34 cellular contexts compared by ENCODE assay signal in genomic region chrX:100593142-100593541, GRCh38. TPM values are rescaled to one million over a fixed set of nuclear protein-coding genes. Genes with fewer than 3 reads are reported as not detected.
"Had no signal": no experiment of that assay in that cellular context is flagged by ENCODE, and none has a peak within 500 bp of the region (broad histone marks: within the 10 kb centered on the region; RNA-seq: fewer than 3 reads in every experiment).

No MANE protein-coding gene starts in this region.

- H3K36me3 Mint-ChIP-seq: activated CD4-positive, alpha-beta memory T cell treated with anti-CD3 and anti-CD28 coated beads for 36 hours; activated naive CD8-positive, alpha-beta T cell; T-cell had no signal

- H3K4me3 Mint-ChIP-seq: activated CD4-positive, alpha-beta memory T cell treated with anti-CD3 and anti-CD28 coated beads for 36 hours; activated CD4-positive, alpha-beta T cell treated with anti-CD3 and anti-CD28 coated beads, Interleukin-2, amount 10 ng/mL, durations not matched to agents 7 days and 5 days; activated naive CD4-positive, alpha-beta T cell treated with anti-CD3 and anti-CD28 coated beads for 36 hours; activated naive CD8-positive, alpha-beta T cell; activated T-helper 17 cell treated with anti-CD3 and anti-CD28 coated beads, Interleukin-2, amount 50 U/mL, for 72 hours; T-cell had no signal

- ATAC-seq: activated T-helper 17 cell treated with anti-CD3 and anti-CD28 coated beads, Interleukin-2, amount 50 U/mL, for 72 hours; Panc1; Right ventricle myocardium inferior; T-cell had no signal

- H3K4me3 ChIP-seq: cardiac muscle cell, SK-N-MC had no signal

- DNase-seq: activated CD4-positive, alpha-beta memory T cell treated with anti-CD3 and anti-CD28 coated beads for 36 hours; activated CD4-positive, alpha-beta T cell treated with anti-CD3 and anti-CD28 coated beads, Interleukin-2, amount 10 ng/mL, durations not matched to agents 7 days and 5 days; activated CD4-positive, CD25-positive, alpha-beta regulatory T cell; activated CD8-positive, alpha-beta memory T cell treated with anti-CD3 and anti-CD28 coated beads for 24 hours; activated gamma-delta T cell; activated naive CD4-positive, alpha-beta T cell treated with anti-CD3 and anti-CD28 coated beads for 36 hours; activated T-cell treated with anti-CD3 and anti-CD28 coated beads for 4 hours; activated T-cell treated with anti-CD3 and anti-CD28 coated beads, Interleukin-2, amount 50 U/mL, for 48 hours; brain microvascular endothelial cell; Kasumi-1; KBM-7; NCI-H1092; NCI-H1417; NCI-H2029; NCI-H2107; NCI-H2171 treated with DMSO at 0.1 percent for 48 hours; NCI-H226; NCI-H526 treated with DMSO at 0.1 percent for 48 hours; NCI-H82; NK-92 treated with Interleukin-12 subunit alpha and Interleukin-12 subunit beta, amount 100 ng/mL, for 24 hours; OCI-M1; RPMI8226; T-cell; T-helper 2 cell; T1000 had no signal

- H3K27me3 Mint-ChIP-seq: activated CD4-positive, alpha-beta T cell treated with anti-CD3 and anti-CD28 coated beads, Interleukin-2, amount 10 ng/mL, durations not matched to agents 7 days and 5 days; activated naive CD8-positive, alpha-beta T cell had no signal

- H3K4me1 Mint-ChIP-seq: activated CD4-positive, alpha-beta T cell treated with anti-CD3 and anti-CD28 coated beads, Interleukin-2, amount 10 ng/mL, durations not matched to agents 7 days and 5 days; activated T-helper 17 cell treated with anti-CD3 and anti-CD28 coated beads, Interleukin-2, amount 50 U/mL, for 72 hours; T-cell had no signal

- H3K27ac Mint-ChIP-seq: activated CD4-positive, alpha-beta memory T cell treated with anti-CD3 and anti-CD28 coated beads for 36 hours; activated CD4-positive, alpha-beta T cell treated with anti-CD3 and anti-CD28 coated beads, Interleukin-2, amount 10 ng/mL, durations not matched to agents 7 days and 5 days; activated naive CD4-positive, alpha-beta T cell treated with anti-CD3 and anti-CD28 coated beads for 36 hours; activated naive CD8-positive, alpha-beta T cell; activated T-helper 17 cell treated with anti-CD3 and anti-CD28 coated beads, Interleukin-2, amount 50 U/mL, for 72 hours; T-cell had no signal

- H3K9me3 Mint-ChIP-seq: activated CD4-positive, alpha-beta memory T cell treated with anti-CD3 and anti-CD28 coated beads for 36 hours; activated CD4-positive, alpha-beta T cell treated with anti-CD3 and anti-CD28 coated beads, Interleukin-2, amount 10 ng/mL, durations not matched to agents 7 days and 5 days; activated naive CD4-positive, alpha-beta T cell treated with anti-CD3 and anti-CD28 coated beads for 36 hours; activated T-helper 17 cell treated with anti-CD3 and anti-CD28 coated beads, Interleukin-2, amount 50 U/mL, for 72 hours; T-cell had no signal

- H3K27ac ChIP-seq: brain microvascular endothelial cell, cardiac muscle cell, SK-N-MC had no signal

- H3K27me3 ChIP-seq: brain microvascular endothelial cell, cardiac muscle cell had no signal

- H3K36me3 ChIP-seq: brain microvascular endothelial cell, cardiac muscle cell had no signal

- FAIRE-seq: TTC549 had no signal

RNA-seq across cellular contexts. Expression of gene TNMD, which starts 8.4 kb away (rescaled TPM):
- total RNA-seq: activated CD4-positive, alpha-beta memory T cell treated with anti-CD3 and anti-CD28 coated beads for 36 hours; activated CD4-positive, alpha-beta T cell treated with anti-CD3 and anti-CD28 coated beads, Interleukin-2, amount 10 ng/mL, durations not matched to agents 7 days and 5 days; activated naive CD4-positive, alpha-beta T cell treated with anti-CD3 and anti-CD28 coated beads for 36 hours; activated T-helper 17 cell treated with anti-CD3 and anti-CD28 coated beads, Interleukin-2, amount 50 U/mL, for 72 hours; M059J; NCI-H460; T-cell had no signal

RNA-seq across cellular contexts. Expression of gene TSPAN6, which starts 43.5 kb away (rescaled TPM):
- total RNA-seq: activated CD4-positive, alpha-beta T cell treated with anti-CD3 and anti-CD28 coated beads, Interleukin-2, amount 10 ng/mL, durations not matched to agents 7 days and 5 days; activated T-helper 17 cell treated with anti-CD3 and anti-CD28 coated beads, Interleukin-2, amount 50 U/mL, for 72 hours had no signal

RNA-seq across cellular contexts. Expression of gene SRPX2, which starts 50.9 kb away (rescaled TPM):
- total RNA-seq: activated CD4-positive, alpha-beta memory T cell treated with anti-CD3 and anti-CD28 coated beads for 36 hours; activated CD4-positive, alpha-beta T cell treated with anti-CD3 and anti-CD28 coated beads, Interleukin-2, amount 10 ng/mL, durations not matched to agents 7 days and 5 days; activated naive CD4-positive, alpha-beta T cell treated with anti-CD3 and anti-CD28 coated beads for 36 hours; activated T-helper 17 cell treated with anti-CD3 and anti-CD28 coated beads, Interleukin-2, amount 50 U/mL, for 72 hours had no signal
